14 cellular contexts compared by ENCODE assay signal in genomic region chr7:134461921-134462320, GRCh38.
"Had no signal": no experiment of that assay in that cellular context is flagged by ENCODE, and none has a peak within 500 bp of the region (broad histone marks: within the 10 kb centered on the region; RNA-seq: fewer than 3 reads in every experiment).

No MANE protein-coding gene starts in this region.

- H3K27ac ChIP-seq: adrenal gland, prostate gland, right lobe of liver, upper lobe of right lung had no signal

- H3K36me3 ChIP-seq: prostate gland, right lobe of liver, upper lobe of right lung had no signal

- H3K4me3 ChIP-seq: adrenal gland, mucosa of descending colon, prostate gland, right lobe of liver, upper lobe of right lung had no signal

- H3K9me3 ChIP-seq: prostate gland, upper lobe of right lung had no signal

- H3K4me1 ChIP-seq: prostate gland had no signal

- DNase-seq: activated CD4-positive, alpha-beta T cell treated with anti-CD3 and anti-CD28 coated beads, Interleukin-2, amount 50 U/mL, for 1 hour; activated naive CD4-positive, alpha-beta T cell treated with anti-CD3 and anti-CD28 coated beads, Interleukin-2, amount 10 ng/mL, durations not matched to agents 7 days and 5 days; adrenal gland; hypothalamus; left cardiac atrium; mucosa of descending colon; natural killer cell; right lobe of liver; stimulated activated CD4-positive, alpha-beta T cell treated with anti-CD3 and anti-CD28 coated beads, Interleukin-12 subunit alpha, Interleukin-12 subunit beta, amount 100 ng/mL, for 4 hours; stimulated activated naive CD4-positive, alpha-beta T cell treated with Interleukin-2 at 50 U/mL for 16 hours; upper lobe of right lung had no signal

- H3K4me3 Mint-ChIP-seq: activated naive CD4-positive, alpha-beta T cell treated with anti-CD3 and anti-CD28 coated beads, Interleukin-2, amount 10 ng/mL, durations not matched to agents 7 days and 5 days; central memory CD8-positive, alpha-beta T cell; natural killer cell had no signal

- H3K27me3 ChIP-seq: adrenal gland, upper lobe of right lung had no signal

- ATAC-seq: left cardiac atrium, mucosa of descending colon, natural killer cell, right lobe of liver, upper lobe of right lung had no signal

- H3K27ac Mint-ChIP-seq: activated naive CD4-positive, alpha-beta T cell treated with anti-CD3 and anti-CD28 coated beads, Interleukin-2, amount 10 ng/mL, durations not matched to agents 7 days and 5 days; activated T-helper 2 cell treated with anti-CD3 and anti-CD28 coated beads, Interferon-gamma antibody, Interleukin-2, Interleukin-4, amounts not matched to agents 10 μg/mL and 5 μg/mL and 100 μg/mL, durations not matched to agents 14 hours and 24 hours and 36 hours; natural killer cell had no signal
